In genomic region chr18:79395761-79396404, GRCh38 we compare ENCODE assay signal across 8 cellular contexts. TPM values are rescaled to one million over a fixed set of nuclear protein-coding genes. Genes with fewer than 3 reads are reported as not detected.
DNase-seq lines count a peak whose midpoint lies in the region; ATAC-seq and TF ChIP-seq lines count a peak whose summit lies in the region.

Gene NFATC1 (plus strand): TSS chr18:79395930. CDS start chr18:79396225, 295 bp downstream.

- peak within 1 kb of the TSS; percentile 71 for H2AFZ ChIP-seq in DND-41 (ENCODE audit: low read depth, low read length)

- H3K4me3 Mint-ChIP-seq in T-helper 2 cell treated with Interferon-gamma antibody and Interleukin-4, amounts not matched to agents 5 μg/mL and 100 μg/mL, for 36 hours = peak within 1 kb of the TSS; percentile 81

- H3K4me2 ChIP-seq in DND-41 (ENCODE audit: insufficient read depth, low read length) = peak within 1 kb of the TSS; percentile 88

- H3K27ac Mint-ChIP-seq in T-helper 2 cell treated with Interferon-gamma antibody and Interleukin-4, amounts not matched to agents 5 μg/mL and 100 μg/mL, for 36 hours = peak within 1 kb of the TSS; percentile 73

- H3K9ac ChIP-seq in DND-41 (ENCODE audit: low read depth, low read length) (peak within 1 kb of the TSS; percentile 58), HUES64 (ENCODE audit: low read depth, low read length) (no peak within 1 kb of the TSS)

- H3K9me3 ChIP-seq in DND-41 (ENCODE audit: insufficient read depth, low read length, severe bottlenecking) (no peaks in the 10 kb centered on the region), HUES64 (ENCODE audit: insufficient read depth, low read depth, low read length) (no peaks in the 10 kb centered on the region), body of pancreas (no peaks in the 10 kb centered on the region)

- H3K4me3 ChIP-seq in DND-41 (ENCODE audit: low read depth in 1 of 2, low read length in 2 of 2) = peak within 1 kb of the TSS; percentile 20 to 58; a peak in 3 of 4 replicates
- peak within 1 kb of the TSS; percentile 49 for H3K4me3 ChIP-seq in HUES64 (ENCODE audit: low read length)
- H3K4me3 ChIP-seq in body of pancreas = no peak within 1 kb of the TSS

- no peaks in the 10 kb centered on the region for H3K36me3 ChIP-seq in DND-41 (ENCODE audit: insufficient read depth, low read length)
- no peaks in the 10 kb centered on the region for H3K36me3 ChIP-seq in HUES64 (ENCODE audit: insufficient read depth, low read length)
- H3K36me3 ChIP-seq in body of pancreas (replicated peaks in 1 of 2; ENCODE audit: insufficient read depth in 1 of 2, low read depth in 2 of 2) = no peaks in the 10 kb centered on the region

- peak in 1 of 3 donors; percentile 28 for TF ChIP-seq POLR2A in body of pancreas (IDR thresholded peaks at IDR 0.05)

- H3K4me1 Mint-ChIP-seq in T-helper 2 cell treated with Interferon-gamma antibody and Interleukin-4, amounts not matched to agents 5 μg/mL and 100 μg/mL, for 36 hours (ENCODE audit: low read depth) = peaks cover 25% of the 10 kb centered on the region

- peaks cover 18% of the 10 kb centered on the region for H3K27me3 Mint-ChIP-seq in T-helper 2 cell treated with Interferon-gamma antibody and Interleukin-4, amounts not matched to agents 5 μg/mL and 100 μg/mL, for 36 hours (ENCODE audit: low read depth)

- DNase-seq in DND-41 (peak; percentile 72), body of pancreas (peak; percentile 61 to 69 (median 63)), iPS-NIHi11 (ENCODE audit: low spot score) (peak; percentile 81), SK-N-DZ (ENCODE audit: low spot score) (no peak)
- peak; percentile 87 for DNase-seq in T-helper 2 cell treated with Interferon-gamma antibody and Interleukin-4, amounts not matched to agents 5 μg/mL and 100 μg/mL, for 36 hours (ENCODE audit: low spot score)
- DNase-seq in stimulated activated CD4-positive, alpha-beta T cell treated with anti-CD3 and anti-CD28 coated beads, Interleukin-15, amount 100 ng/mL, for 1 hour (ENCODE audit: low read depth in 1 of 2, low spot score in 1 of 2) = peak; percentile 65 to 81

- no peak for TF ChIP-seq CTCF in DND-41 (IDR thresholded peaks at IDR 0.05; ENCODE audit: borderline replicate concordance, extremely low read depth, low read length, poor library complexity, severe bottlenecking)
- TF ChIP-seq CTCF in body of pancreas (IDR thresholded peaks at IDR 0.05) = no peak

- H3K27ac ChIP-seq in DND-41 (ENCODE audit: low read length) (no peak within 1 kb of the TSS), HUES64 (ENCODE audit: low read depth, low read length) (no peak within 1 kb of the TSS), body of pancreas (peak within 1 kb of the TSS in 3 of 4 donors; percentile 66 to 83 (median 82))

- ATAC-seq in DND-41 (ENCODE audit: insufficient read depth, low read depth) (peak; percentile 53), body of pancreas (peak; percentile 16), GM18867 (IDR thresholded peaks at IDR 0.05; ENCODE audit: unreplicated experiment) (no peak)

- peaks cover 45% of the 10 kb centered on the region for H3K4me1 ChIP-seq in DND-41 (ENCODE audit: insufficient read depth, low read length)
- no peaks in the 10 kb centered on the region for H3K4me1 ChIP-seq in HUES64 (ENCODE audit: insufficient read depth, low read length)
- peaks cover 38% of the 10 kb centered on the region for H3K4me1 ChIP-seq in body of pancreas

- peaks cover 4% of the 10 kb centered on the region for H3K36me3 Mint-ChIP-seq in T-helper 2 cell treated with Interferon-gamma antibody and Interleukin-4, amounts not matched to agents 5 μg/mL and 100 μg/mL, for 36 hours (ENCODE audit: low read depth)

- H3K79me2 ChIP-seq in DND-41 (ENCODE audit: insufficient read depth, low read length) = no peaks in the 10 kb centered on the region

- no peaks in the 10 kb centered on the region for H3K9me3 Mint-ChIP-seq in T-helper 2 cell treated with Interferon-gamma antibody and Interleukin-4, amounts not matched to agents 5 μg/mL and 100 μg/mL, for 36 hours

- intact Hi-C loops in body of pancreas (cut with DNase I) = no loop called here

- H4K20me1 ChIP-seq in DND-41 (ENCODE audit: insufficient read depth, low read length) = no peaks in the 10 kb centered on the region

- H3K27me3 ChIP-seq in DND-41 (ENCODE audit: insufficient read depth, low read length, poor library complexity) = peaks cover 17% of the 10 kb centered on the region
- peaks cover 82% of the 10 kb centered on the region for H3K27me3 ChIP-seq in HUES64 (ENCODE audit: insufficient read depth, low read length)
- peaks cover 0 to 15% of the 10 kb centered on the region in 2 donors for H3K27me3 ChIP-seq in body of pancreas

- under 1% methylated on average over 91 of the region's 91 CpGs for WGBS in HUES64
- 1% methylated on average over 54 of the region's 91 CpGs; no CpG with 5 or more reads in 1 of the 2 donors for WGBS in body of pancreas, 2 donors

RNA-seq across cellular contexts. Expression of gene NFATC1, which starts in this region (rescaled TPM):
- polyA plus RNA-seq in HUES64 (2013, experiment 1 of 2) = 3.4 TPM
- 7.1 TPM for polyA plus RNA-seq in HUES64 (2013, experiment 2 of 2)
- total RNA-seq in body of pancreas = 1 to 10 TPM; 5.2 to 5.9 TPM
- polyA plus RNA-seq in SK-N-DZ (2014; cell fraction: cytosol; rRNA removed) = not detected in 2 replicates
- not detected in 2 replicates for polyA plus RNA-seq in SK-N-DZ (2014; cell fraction: nucleus; rRNA removed)

Comparison
In these comparisons a context has a peak if more than half of its experiments do, and no peak if none do; other contexts are left out.
1. H3K27ac ChIP-seq: peak in body of pancreas (3 of 4); none in DND-41 (single experiment) and HUES64 (single experiment).
2. H3K4me3 ChIP-seq: peak in DND-41 (2 of 2) and HUES64 (single experiment); none in body of pancreas (0 of 2).